8 cellular contexts compared by ENCODE assay signal in genomic region chr17:39235555-39236221, GRCh38. TPM values are rescaled to one million over a fixed set of nuclear protein-coding genes. Genes with fewer than 3 reads are reported as not detected.
DNase-seq lines count a peak whose midpoint lies in the region; ATAC-seq and TF ChIP-seq lines count a peak whose summit lies in the region.

No MANE protein-coding gene starts in this region.

- H3K36me3 Mint-ChIP-seq in HFFc6 (ENCODE audit: low read depth) = no peaks in the 10 kb centered on the region
- H3K36me3 Mint-ChIP-seq in activated CD8-positive, alpha-beta T cell treated with anti-CD3 and anti-CD28 coated beads, Interleukin-2, amount 10 ng/mL, durations not matched to agents 7 days and 5 days (ENCODE audit: low read depth) = no peaks in the 10 kb centered on the region

- peaks cover 21% of the 10 kb centered on the region for H3K4me1 Mint-ChIP-seq in HFFc6 (ENCODE audit: low read depth)
- H3K4me1 Mint-ChIP-seq in activated CD8-positive, alpha-beta T cell treated with anti-CD3 and anti-CD28 coated beads, Interleukin-2, amount 10 ng/mL, durations not matched to agents 7 days and 5 days (ENCODE audit: low read depth) = peaks cover 33% of the 10 kb centered on the region

- peaks cover 3% of the 10 kb centered on the region; the same call in 1 of the 2 replicates for H3K27me3 Mint-ChIP-seq in HFFc6 (ENCODE audit: insufficient read depth)
- peaks cover 3% of the 10 kb centered on the region for H3K27me3 Mint-ChIP-seq in activated CD8-positive, alpha-beta T cell treated with anti-CD3 and anti-CD28 coated beads, Interleukin-2, amount 10 ng/mL, durations not matched to agents 7 days and 5 days (ENCODE audit: low read depth)

- no peak overlapping the region for H3K27ac ChIP-seq in spleen

- no peaks in the 10 kb centered on the region for H3K9me3 Mint-ChIP-seq in HFFc6
- no peaks in the 10 kb centered on the region for H3K9me3 Mint-ChIP-seq in activated CD8-positive, alpha-beta T cell treated with anti-CD3 and anti-CD28 coated beads, Interleukin-2, amount 10 ng/mL, durations not matched to agents 7 days and 5 days (ENCODE audit: insufficient read depth)

- POLR2A ChIA-PET in activated CD8-positive, alpha-beta T cell treated with anti-CD3 and anti-CD28 coated beads, Interleukin-2, amount 10 ng/mL, durations not matched to agents 7 days and 5 days (lab: Charles Lee) = interaction anchor here (0.6 to 1.6 kb wide), 5 partner anchors 9 to 367 kb away, joined by 3 to 6 read pairs (median 3); partner anchors contain the start of gene RPL19

- H3K4me1 ChIP-seq in spleen = peaks cover 0 to 39% (median 30%) of the 10 kb centered on the region in 6 donors

- TF ChIP-seq CTCF in HFFc6 (IDR thresholded peaks at IDR 0.05) (peak; percentile 81), foreskin fibroblast (IDR thresholded peaks at IDR 0.05; ENCODE audit: low read depth, low read length) (peak; percentile 71), spleen (IDR thresholded peaks at IDR 0.05 in 8 of 11, conservative IDR thresholded peaks at IDR 0.05 in 3 of 11) (peak in 7 of 11 experiments; percentile 22 to 49 (median 38))

- TF ChIP-seq POLR2A in spleen (IDR thresholded peaks at IDR 0.05) = no peak

- intact Hi-C loops in spleen (cut with DNase I; ENCODE audit: low total_unique reads) = no loop called here

- DNase-seq in DMS114 treated with DMSO at 0.1 percent for 48 hours (lab: John Stamatoyannopoulos, UW; ENCODE audit: unreplicated experiment) = peak; percentile 72
- peak; percentile 51 for DNase-seq in HFFc6
- peak; percentile 85 for DNase-seq in NCI-H524 treated with DMSO at 0.1 percent for 48 hours (lab: John Stamatoyannopoulos, UW)
- peak; percentile 76 for DNase-seq in activated CD8-positive, alpha-beta T cell treated with anti-CD3 and anti-CD28 coated beads, Interleukin-2, amount 10 ng/mL, durations not matched to agents 7 days and 5 days
- peak in 1 of 2 donors; percentile 52 for DNase-seq in foreskin fibroblast
- DNase-seq in spleen = peak; percentile 50
- no peak for DNase-seq in pons (ENCODE audit: low spot score)

- WGBS in spleen, 5 donors = 32 to 39% (median 38%) methylated on average over 16 of the region's 16 CpGs

- no peak overlapping the region for H3K4me3 Mint-ChIP-seq in HFFc6
- no peak overlapping the region for H3K4me3 Mint-ChIP-seq in activated CD8-positive, alpha-beta T cell treated with anti-CD3 and anti-CD28 coated beads, Interleukin-2, amount 10 ng/mL, durations not matched to agents 7 days and 5 days

- CTCF ChIA-PET in activated CD8-positive, alpha-beta T cell treated with anti-CD3 and anti-CD28 coated beads, Interleukin-2, amount 10 ng/mL, durations not matched to agents 7 days and 5 days (lab: Charles Lee) = interaction anchor here (0.6 to 8.4 kb wide), 31 partner anchors 8 to 474 kb away, joined by 3 to 187 read pairs (median 4); partner anchors contain the start of genes CDK12, RPL19 and STAC2

- peaks cover 0 to 58% (median 23%) of the 10 kb centered on the region in 7 donors for H3K27me3 ChIP-seq in spleen (replicated peaks in 1 of 7)

- H3K4me3 ChIP-seq in foreskin fibroblast (ENCODE audit: low read depth in 1 of 2, low read length in 2 of 2) (no peak overlapping the region), spleen (no peak overlapping the region)

- H3K27ac Mint-ChIP-seq in HFFc6 = no peak overlapping the region
- no peak overlapping the region for H3K27ac Mint-ChIP-seq in activated CD8-positive, alpha-beta T cell treated with anti-CD3 and anti-CD28 coated beads, Interleukin-2, amount 10 ng/mL, durations not matched to agents 7 days and 5 days

- H3K9me3 ChIP-seq in spleen = no peaks in the 10 kb centered on the region

- ATAC-seq in activated CD8-positive, alpha-beta T cell treated with anti-CD3 and anti-CD28 coated beads, Interleukin-2, amount 10 ng/mL, durations not matched to agents 7 days and 5 days = peak; percentile 70
- ATAC-seq in HG02759 (IDR thresholded peaks at IDR 0.05; ENCODE audit: unreplicated experiment) = no peak

- no peaks in the 10 kb centered on the region for H3K36me3 ChIP-seq in spleen

RNA-seq across cellular contexts. Expression of gene STAC2, which starts 9.9 kb away (rescaled TPM):
- total RNA-seq in HFFc6 (2021; fragmentation: NEBNext Ultra II Directional; extraction: Animal tissue kit (Norgen Biotek cat#: 25700)) = not detected
- not detected for total RNA-seq in activated CD8-positive, alpha-beta T cell treated with anti-CD3 and anti-CD28 coated beads, Interleukin-2, amount 10 ng/mL, durations not matched to agents 7 days and 5 days
- total RNA-seq in spleen = under 1 TPM in 2 of 7 donors, not detected in 5; 0.27 to 0.56 TPM
- polyA plus RNA-seq in spleen = under 1 TPM in 1 of 3 donors, not detected in 2; 0.06 TPM

RNA-seq across cellular contexts. Expression of gene RPL19, which starts 35.6 kb away (rescaled TPM):
- total RNA-seq in HFFc6 (2021; fragmentation: NEBNext Ultra II Directional; extraction: Animal tissue kit (Norgen Biotek cat#: 25700)) = 1,000 to 10,000 TPM; 1,574 to 1,911 (median 1,762) TPM
- 1,000 to 10,000 TPM; 1,896 to 1,946 TPM for total RNA-seq in activated CD8-positive, alpha-beta T cell treated with anti-CD3 and anti-CD28 coated beads, Interleukin-2, amount 10 ng/mL, durations not matched to agents 7 days and 5 days
- 1,000 to 10,000 TPM; 1,504 to 3,872 (median 2,079) TPM for total RNA-seq in spleen
- 1,000 to 10,000 TPM; 4,610 to 7,360 (median 6,812) TPM for polyA plus RNA-seq in spleen

RNA-seq across cellular contexts. Expression of gene CACNB1, which starts 38.2 kb away (rescaled TPM):
- total RNA-seq in HFFc6 (2021; fragmentation: NEBNext Ultra II Directional; extraction: Animal tissue kit (Norgen Biotek cat#: 25700)) = 1 to 10 TPM; 5.1 to 7.0 (median 6.1) TPM
- 10 to 100 TPM; 22.1 to 23.2 TPM for total RNA-seq in activated CD8-positive, alpha-beta T cell treated with anti-CD3 and anti-CD28 coated beads, Interleukin-2, amount 10 ng/mL, durations not matched to agents 7 days and 5 days
- 10 to 100 TPM in 2 of 7 donors, 1 to 10 TPM in 5; 4.1 to 11.9 (median 7.1) TPM for total RNA-seq in spleen
- polyA plus RNA-seq in spleen = 1 to 10 TPM; 2.0 to 5.0 (median 4.2) TPM
